19 cellular contexts compared by ENCODE assay signal in the genomic region with DNA sequence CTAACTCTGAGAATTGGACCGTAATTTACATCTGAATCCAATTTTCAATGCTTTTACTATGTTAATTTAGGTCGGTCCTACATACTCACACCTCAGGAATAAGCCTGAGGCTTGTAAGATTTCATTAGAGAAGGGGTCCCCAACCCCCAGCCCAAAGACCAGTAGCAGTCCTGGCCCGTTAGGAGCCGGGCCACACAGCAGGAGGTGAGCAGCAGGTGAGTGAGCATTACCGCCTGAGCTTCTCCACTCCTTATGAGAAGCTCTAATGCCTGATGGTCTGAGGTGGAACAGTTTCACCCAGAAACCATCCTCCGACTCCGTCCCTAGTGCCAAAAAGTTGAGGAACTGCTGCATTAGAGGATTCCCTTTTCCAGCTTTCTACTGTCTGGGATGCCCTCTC.
DNase-seq lines count a peak whose midpoint lies in the region; ATAC-seq and TF ChIP-seq lines count a peak whose summit lies in the region.
"Had no signal": no experiment of that assay in that cellular context is flagged by ENCODE, and none has a peak within 500 bp of the region (broad histone marks: within the 10 kb centered on the region; RNA-seq: fewer than 3 reads in every experiment).

No MANE protein-coding gene starts in this region.

- H3K4ac ChIP-seq in mesendoderm (ENCODE audit: low read depth, low read length) = peak overlapping the region; percentile 52

- H4K5ac ChIP-seq in mesendoderm (ENCODE audit: low read length) = no peak overlapping the region

- BruUV-seq in PC-9 (replicated peaks; lab: Mats Ljungman, UMichigan) = no TSS peak

- no peak overlapping the region for H3K4me2 ChIP-seq in mesendoderm (ENCODE audit: low read length)
- no peak overlapping the region for H3K4me2 ChIP-seq in PC-9
- H3K4me2 ChIP-seq: A549 had no signal

- no peaks in the 10 kb centered on the region for H3K27me3 Mint-ChIP-seq in WTC11 (ENCODE audit: low read depth)
- H3K27me3 Mint-ChIP-seq: CD4-positive, alpha-beta T cell had no signal

- H3K4me3 ChIP-seq in HUES6 (ENCODE audit: low read depth, low read length) (no peak overlapping the region), mesendoderm (ENCODE audit: low read length) (no peak overlapping the region), PC-9 (no peak overlapping the region)
- H3K4me3 ChIP-seq: A549, GM12878 had no signal

- TF ChIP-seq CTCF in WTC11 (IDR thresholded peaks at IDR 0.05) (no peak), PC-9 (conservative IDR thresholded peaks at IDR 0.05) (no peak)

- peak; percentile 80 for ATAC-seq in WTC11
- ATAC-seq in GM21381 (IDR thresholded peaks at IDR 0.05; ENCODE audit: unreplicated experiment) = no peak
- ATAC-seq: A549, GM12878, HCT116 had no signal

- H2BK15ac ChIP-seq in mesendoderm (replicated peaks; ENCODE audit: low read depth) = no peak overlapping the region

- CTCF ChIA-PET in WTC11 (lab: Charles Lee) (interaction anchor here (1.1 kb wide), 1 partner anchor 69 kb away, joined by 3 read pairs; no protein-coding TSS in a partner anchor), PC-9 (lab: Charles Lee) (no interaction called here)

- WGBS in mesendoderm (ENCODE audit: extremely low coverage, insufficient coverage, low lambda C conversion rate) = no CpG with 5 or more reads among the region's 7 CpGs

- peak overlapping the region; percentile 13 for H2BK5ac ChIP-seq in mesendoderm (ENCODE audit: low read length)

- no peaks in the 10 kb centered on the region for H3K9me3 ChIP-seq in HUES6 (ENCODE audit: control insufficient read depth, insufficient read depth, low read depth, low read length)
- H3K9me3 ChIP-seq in PC-9 (ENCODE audit: insufficient read depth, low read depth) = no peaks in the 10 kb centered on the region
- H3K9me3 ChIP-seq: A549 had no signal

- H3K56ac ChIP-seq in mesendoderm (ENCODE audit: low read length) = peak overlapping the region; percentile 10

- no peak overlapping the region for H2AFZ ChIP-seq in PC-9

- H3K27me3 ChIP-seq in HUES6 (ENCODE audit: control insufficient read depth, insufficient read depth, low read length) (no peaks in the 10 kb centered on the region), mesendoderm (ENCODE audit: insufficient read depth, low read length, poor library complexity) (no peaks in the 10 kb centered on the region), PC-9 (ENCODE audit: insufficient read depth, low read depth) (no peaks in the 10 kb centered on the region)

- H3K4me3 Mint-ChIP-seq in WTC11 = no peak overlapping the region
- H3K4me3 Mint-ChIP-seq: CD4-positive, alpha-beta T cell; HFFc6 had no signal

- no peak overlapping the region for H3K9ac ChIP-seq in HUES6 (ENCODE audit: low read length)
- no peak overlapping the region for H3K9ac ChIP-seq in mesendoderm (ENCODE audit: low read length)

- no peaks in the 10 kb centered on the region for H4K20me1 ChIP-seq in PC-9 (ENCODE audit: insufficient read depth)

- H3K18ac ChIP-seq in mesendoderm (ENCODE audit: low read length) = peak overlapping the region; percentile 97

- H3K27ac ChIP-seq in HUES6 (ENCODE audit: low read depth, low read length) (peak overlapping the region; percentile 33; the same call in 1 of the 2 replicates), mesendoderm (ENCODE audit: low read depth, low read length) (peak overlapping the region; percentile 63), PC-9 (no peak overlapping the region)
- H3K27ac ChIP-seq: 22Rv1, A549, C4-2B, HL-60 had no signal

- POLR2A ChIA-PET in WTC11 (lab: Charles Lee) = no interaction called here
- POLR2A ChIA-PET in PC-9 (lab: Charles Lee; ENCODE audit: unreplicated experiment) = no interaction called here

- peak; percentile 46 for DNase-seq in ELF-1 (ENCODE audit: low read depth, low spot score)
- DNase-seq in WTC11 (ENCODE audit: low spot score) = peak; percentile 19
- DNase-seq in mesendoderm = peak; percentile 27
- no peak for DNase-seq in PC-9
- DNase-seq in midbrain (lab: John Stamatoyannopoulos, UW) = no peak
- DNase-seq in RPMI8226 = no peak
- DNase-seq: AML-193; CD4-positive, alpha-beta T cell; DMS153; DMS79; HFFc6 had no signal

- H3K36me3 ChIP-seq in HUES6 (ENCODE audit: control insufficient read depth, insufficient read depth, low read length) (no peaks in the 10 kb centered on the region), mesendoderm (ENCODE audit: control insufficient read depth, insufficient read depth, low read length) (no peaks in the 10 kb centered on the region), PC-9 (ENCODE audit: low read depth) (no peaks in the 10 kb centered on the region)

- H3K4me1 Mint-ChIP-seq in WTC11 = peaks cover 21% of the 10 kb centered on the region

- H3K79me2 ChIP-seq in mesendoderm (ENCODE audit: control insufficient read depth, insufficient read depth, low read length) (no peaks in the 10 kb centered on the region), PC-9 (ENCODE audit: low read depth) (no peaks in the 10 kb centered on the region)

- no peaks in the 10 kb centered on the region for H3K9me3 Mint-ChIP-seq in WTC11
- H3K9me3 Mint-ChIP-seq: CD4-positive, alpha-beta T cell had no signal

- peak overlapping the region; percentile 27; the same call in 1 of the 2 replicates for H3K27ac Mint-ChIP-seq in WTC11
- H3K27ac Mint-ChIP-seq: CD4-positive, alpha-beta T cell; HFFc6 had no signal

- H3K4me1 ChIP-seq in HUES6 (ENCODE audit: control insufficient read depth, insufficient read depth, low read length) (peaks cover 12% of the 10 kb centered on the region), mesendoderm (ENCODE audit: control insufficient read depth, low read depth, low read length) (no peaks in the 10 kb centered on the region), PC-9 (replicated peaks; ENCODE audit: insufficient read depth) (no peaks in the 10 kb centered on the region)
- H3K4me1 ChIP-seq: A549 had no signal

- no peak overlapping the region for H4K8ac ChIP-seq in mesendoderm (ENCODE audit: low read depth, low read length)

- H3K36me3 Mint-ChIP-seq in WTC11 = no peaks in the 10 kb centered on the region

- H3F3A ChIP-seq in PC-9 (ENCODE audit: insufficient read depth, low read depth) = no peaks in the 10 kb centered on the region

- intact Hi-C loops in PC-9 (cut with micrococcal nuclease; ENCODE audit: unreplicated experiment) = no loop called here

- H3K9me2 ChIP-seq in PC-9 (ENCODE audit: insufficient read depth) = no peaks in the 10 kb centered on the region

- peak overlapping the region; percentile 79 for H2BK120ac ChIP-seq in mesendoderm (ENCODE audit: low read depth, low read length)

- no peak overlapping the region for H2AK5ac ChIP-seq in mesendoderm (ENCODE audit: low read length)

- no peaks in the 10 kb centered on the region for H3K79me1 ChIP-seq in mesendoderm (ENCODE audit: low read length)

- H3K23ac ChIP-seq in mesendoderm (ENCODE audit: low read length) = no peak overlapping the region

TF ChIP-seq in WTC11, 78 proteins besides CTCF, POLR2A, EP300 and RAD21:
- TF ChIP-seq ZNF317 (CRISPR knock-in tag; IDR thresholded peaks at IDR 0.05; ENCODE audit: borderline replicate concordance, low read depth) = 0 out of 2 replicates have a peak, but pooled peaks have one; percentile 26
- TF ChIP-seq, protein P1, sequence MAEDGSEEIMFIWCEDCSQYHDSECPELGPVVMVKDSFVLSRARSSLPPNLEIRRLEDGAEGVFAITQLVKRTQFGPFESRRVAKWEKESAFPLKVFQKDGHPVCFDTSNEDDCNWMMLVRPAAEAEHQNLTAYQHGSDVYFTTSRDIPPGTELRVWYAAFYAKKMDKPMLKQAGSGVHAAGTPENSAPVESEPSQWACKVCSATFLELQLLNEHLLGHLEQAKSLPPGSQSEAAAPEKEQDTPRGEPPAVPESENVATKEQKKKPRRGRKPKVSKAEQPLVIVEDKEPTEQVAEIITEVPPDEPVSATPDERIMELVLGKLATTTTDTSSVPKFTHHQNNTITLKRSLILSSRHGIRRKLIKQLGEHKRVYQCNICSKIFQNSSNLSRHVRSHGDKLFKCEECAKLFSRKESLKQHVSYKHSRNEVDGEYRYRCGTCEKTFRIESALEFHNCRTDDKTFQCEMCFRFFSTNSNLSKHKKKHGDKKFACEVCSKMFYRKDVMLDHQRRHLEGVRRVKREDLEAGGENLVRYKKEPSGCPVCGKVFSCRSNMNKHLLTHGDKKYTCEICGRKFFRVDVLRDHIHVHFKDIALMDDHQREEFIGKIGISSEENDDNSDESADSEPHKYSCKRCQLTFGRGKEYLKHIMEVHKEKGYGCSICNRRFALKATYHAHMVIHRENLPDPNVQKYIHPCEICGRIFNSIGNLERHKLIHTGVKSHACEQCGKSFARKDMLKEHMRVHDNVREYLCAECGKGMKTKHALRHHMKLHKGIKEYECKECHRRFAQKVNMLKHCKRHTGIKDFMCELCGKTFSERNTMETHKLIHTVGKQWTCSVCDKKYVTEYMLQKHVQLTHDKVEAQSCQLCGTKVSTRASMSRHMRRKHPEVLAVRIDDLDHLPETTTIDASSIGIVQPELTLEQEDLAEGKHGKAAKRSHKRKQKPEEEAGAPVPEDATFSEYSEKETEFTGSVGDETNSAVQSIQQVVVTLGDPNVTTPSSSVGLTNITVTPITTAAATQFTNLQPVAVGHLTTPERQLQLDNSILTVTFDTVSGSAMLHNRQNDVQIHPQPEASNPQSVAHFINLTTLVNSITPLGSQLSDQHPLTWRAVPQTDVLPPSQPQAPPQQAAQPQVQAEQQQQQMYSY (CRISPR knock-in tag; IDR thresholded peaks at IDR 0.05) = no peak
- peak; percentile 50; the same call in 1 of the 2 replicates for TF ChIP-seq ZNF423 (CRISPR knock-in tag; IDR thresholded peaks at IDR 0.05)
- TF ChIP-seq EMX1 (CRISPR knock-in tag; IDR thresholded peaks at IDR 0.05) = no peak
- TF ChIP-seq CREM (CRISPR knock-in tag; IDR thresholded peaks at IDR 0.05) = no peak
- TF ChIP-seq, protein P2, sequence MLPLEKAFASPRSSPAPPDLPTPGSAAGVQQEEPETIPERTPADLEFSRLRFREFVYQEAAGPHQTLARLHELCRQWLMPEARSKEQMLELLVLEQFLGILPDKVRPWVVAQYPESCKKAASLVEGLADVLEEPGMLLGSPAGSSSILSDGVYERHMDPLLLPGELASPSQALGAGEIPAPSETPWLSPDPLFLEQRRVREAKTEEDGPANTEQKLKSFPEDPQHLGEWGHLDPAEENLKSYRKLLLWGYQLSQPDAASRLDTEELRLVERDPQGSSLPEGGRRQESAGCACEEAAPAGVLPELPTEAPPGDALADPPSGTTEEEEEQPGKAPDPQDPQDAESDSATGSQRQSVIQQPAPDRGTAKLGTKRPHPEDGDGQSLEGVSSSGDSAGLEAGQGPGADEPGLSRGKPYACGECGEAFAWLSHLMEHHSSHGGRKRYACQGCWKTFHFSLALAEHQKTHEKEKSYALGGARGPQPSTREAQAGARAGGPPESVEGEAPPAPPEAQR (CRISPR knock-in tag; IDR thresholded peaks at IDR 0.05) = 0 out of 2 replicates have a peak, but pooled peaks have one; percentile 56
- no peak for TF ChIP-seq NFATC4 (CRISPR knock-in tag; IDR thresholded peaks at IDR 0.05)
TF ChIP-seq in WTC11: peak in this region for 3.

Comparison
In these comparisons a context has a peak if more than half of its experiments do, and no peak if none do; other contexts are left out.
1. DNase-seq: peak in ELF-1 (single experiment), WTC11 (single experiment) and mesendoderm (single experiment); none in PC-9 (0 of 2), midbrain (single experiment) and RPMI8226 (single experiment).